Comparison of ENCODE assay signal across 8 cellular contexts in genomic region chr20:46683939-46684750, GRCh38. TPM values are rescaled to one million over a fixed set of nuclear protein-coding genes. Genes with fewer than 3 reads are reported as not detected.
A peak's percentile ranks its signal among the peaks of the same experiment; 100 is the strongest.
DNase-seq lines count a peak whose midpoint lies in the region; ATAC-seq and TF ChIP-seq lines count a peak whose summit lies in the region.

No MANE protein-coding gene starts in this region.

- H3K9me3 ChIP-seq in T-helper 17 cell (ENCODE audit: control insufficient read depth, low read length, poor library complexity, severe bottlenecking), result no peaks in the 10 kb centered on the region
- H3K9me3 ChIP-seq in psoas muscle, result no peaks in the 10 kb centered on the region

- intact Hi-C loops in psoas muscle (cut with DNase I), result no loop called here

- TF ChIP-seq CTCF in glutamatergic neuron (IDR thresholded peaks at IDR 0.05; ENCODE audit: partially characterized antibody, unreplicated experiment) (no peak), psoas muscle (IDR thresholded peaks at IDR 0.05) (no peak), GM20000 (IDR thresholded peaks at IDR 0.05; ENCODE audit: extremely low read depth, missing control alignments) (no peak)

- ATAC-seq in T-helper 17 cell, result no peak
- peak in 3 of 4 donors; percentile 46 to 62 (median 55) for ATAC-seq in psoas muscle

- H3K27me3 ChIP-seq in psoas muscle (ENCODE audit: insufficient read depth in 3 of 3, low read length in 2 of 3), result no peaks in the 10 kb centered on the region

- H3K36me3 ChIP-seq in psoas muscle (ENCODE audit: insufficient read depth in 1 of 2, low read depth in 1 of 2), result peaks cover 0 to 15% of the 10 kb centered on the region in 2 donors

- peak overlapping the region; percentile 49 for H3K4me3 ChIP-seq in psoas muscle

- 41 to 44% (median 42%) methylated on average over 23 of the region's 23 CpGs for WGBS in psoas muscle, 3 donors

- H3K36me3 Mint-ChIP-seq in T-helper 17 cell (ENCODE audit: low read depth), result peaks cover 11% of the 10 kb centered on the region
- H3K36me3 Mint-ChIP-seq in glutamatergic neuron (ENCODE audit: unreplicated experiment), result no peaks in the 10 kb centered on the region

- H3K4me1 Mint-ChIP-seq in T-helper 17 cell (peaks cover 45% of the 10 kb centered on the region), glutamatergic neuron (ENCODE audit: low read depth, unreplicated experiment) (peaks cover 24% of the 10 kb centered on the region)

- H3K27me3 Mint-ChIP-seq in T-helper 17 cell (no peaks in the 10 kb centered on the region), glutamatergic neuron (ENCODE audit: unreplicated experiment) (peaks cover 1% of the 10 kb centered on the region)

- peaks cover 5% of the 10 kb centered on the region for H3K9me3 Mint-ChIP-seq in glutamatergic neuron (ENCODE audit: unreplicated experiment)

- no peak overlapping the region for H3K27ac ChIP-seq in psoas muscle

- no peak overlapping the region for H3K4me3 Mint-ChIP-seq in T-helper 17 cell
- H3K4me3 Mint-ChIP-seq in glutamatergic neuron (ENCODE audit: unreplicated experiment), result peak overlapping the region; percentile 81

- DNase-seq in EL (peak; percentile 83), T-helper 17 cell (no peak), glutamatergic neuron (peak; percentile 60), psoas muscle (peak; percentile 42 to 62), NOMO-1 treated with DMSO at 0.1 percent for 48 hours (lab: John Stamatoyannopoulos, UW; ENCODE audit: unreplicated experiment) (no peak), AML-193 (lab: John Stamatoyannopoulos, UW) (no peak), GM20000 (ENCODE audit: low spot score) (no peak)
- DNase-seq in stimulated activated CD8-positive, alpha-beta memory T cell treated with anti-CD3 and anti-CD28 coated beads, Interleukin-4, amount 100 ng/mL, for 48 hours, result no peak

- H3K27ac Mint-ChIP-seq in T-helper 17 cell (peak overlapping the region; percentile 89), glutamatergic neuron (ENCODE audit: unreplicated experiment) (peak overlapping the region; percentile 23)

- peaks cover 48% of the 10 kb centered on the region for H3K4me1 ChIP-seq in psoas muscle

RNA-seq across cellular contexts. Expression of gene TP53RK, which starts 5.1 kb away (rescaled TPM):
- 1 to 10 TPM; 4.6 to 6.8 TPM for total RNA-seq in T-helper 17 cell
- 19.0 TPM for total RNA-seq in glutamatergic neuron (ENCODE audit: unreplicated experiment)
- total RNA-seq in psoas muscle, result 10 to 100 TPM in 2 of 4 donors, 1 to 10 TPM in 2; 5.8 to 10.7 (median 9.6) TPM
- polyA plus RNA-seq in psoas muscle, result 10 to 100 TPM in 1 of 3 donors, 1 to 10 TPM in 2; 7.0 to 12.9 (median 9.3) TPM

RNA-seq across cellular contexts. Expression of gene SLC2A10, which starts 25.3 kb away (rescaled TPM):
- not detected for total RNA-seq in T-helper 17 cell
- 0.37 TPM for total RNA-seq in glutamatergic neuron (ENCODE audit: unreplicated experiment)
- 1 to 10 TPM in 3 of 4 donors, under 1 TPM in 1; 0.40 to 1.7 (median 1.3) TPM for total RNA-seq in psoas muscle
- 1 to 10 TPM in 1 of 3 donors, under 1 TPM in 2; 0.61 to 1.3 (median 0.84) TPM for polyA plus RNA-seq in psoas muscle

RNA-seq across cellular contexts. Expression of gene SLC13A3, which starts 32.9 kb away (rescaled TPM):
- total RNA-seq in T-helper 17 cell (under 1 TPM in 1 of 2 donors, not detected in 1; 0.10 TPM), glutamatergic neuron (ENCODE audit: unreplicated experiment) (5.8 TPM), psoas muscle (under 1 TPM; 0.13 to 0.38 (median 0.23) TPM)
- under 1 TPM; 0.04 to 0.32 (median 0.06) TPM for polyA plus RNA-seq in psoas muscle

Comparison
In these comparisons a context has a peak if more than half of its experiments do, and no peak if none do; other contexts are left out.
1. DNase-seq: peak in EL (single experiment), glutamatergic neuron (single experiment) and psoas muscle (2 of 2); none in T-helper 17 cell (0 of 3), NOMO-1 treated with DMSO at 0.1 percent for 48 hours (single experiment), AML-193 (0 of 2), GM20000 (single experiment) and stimulated activated CD8-positive, alpha-beta memory T cell treated with anti-CD3 and anti-CD28 coated beads, Interleukin-4, amount 100 ng/mL, for 48 hours (single experiment).